Comparison of ENCODE assay signal across 32 cellular contexts in the genomic region with DNA sequence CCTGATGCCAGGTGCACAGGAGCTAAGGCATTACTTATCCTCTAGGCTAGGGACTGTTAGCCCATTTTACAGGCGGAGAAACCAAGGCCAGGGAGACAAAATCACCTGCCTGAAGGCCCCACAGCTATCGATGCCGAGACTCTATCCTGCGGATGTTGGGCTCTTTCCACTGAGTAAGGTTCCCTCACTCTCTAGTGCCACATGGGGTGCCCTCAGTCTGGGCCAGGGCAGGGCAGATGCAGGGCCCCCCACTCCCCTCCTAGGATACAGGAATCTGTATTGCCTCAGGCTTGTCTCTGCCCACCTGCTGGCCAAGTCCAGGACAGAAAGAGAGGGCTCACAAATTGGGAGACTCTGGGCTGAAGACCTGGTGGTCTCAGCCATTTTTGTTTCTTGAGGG. TPM values are rescaled to one million over a fixed set of nuclear protein-coding genes. Genes with fewer than 3 reads are reported as not detected.
"Had no signal": no experiment of that assay in that cellular context is flagged by ENCODE, and none has a peak within 500 bp of the region (broad histone marks: within the 10 kb centered on the region; RNA-seq: fewer than 3 reads in every experiment).

No MANE protein-coding gene starts in this region.

- H3K27ac Mint-ChIP-seq: activated B cell treated with CpG ODN at 0.5 μM for 24 hours; activated CD4-positive, alpha-beta memory T cell treated with anti-CD3 and anti-CD28 coated beads for 36 hours; activated naive CD4-positive, alpha-beta T cell treated with anti-CD3 and anti-CD28 coated beads for 36 hours; activated naive CD8-positive, alpha-beta T cell; activated naive CD8-positive, alpha-beta T cell treated with anti-CD3 and anti-CD28 coated beads, Interleukin-2, amount 50 U/mL, for 24 hours; activated T-helper 1 cell treated with anti-CD3 and anti-CD28 coated beads, Interleukin-12 subunit alpha, Interleukin-12 subunit beta, Interleukin-2, Interleukin-4 antibody, amounts not matched to agents 30 ng/mL and 10 ng/mL and 1 ng/mL, durations not matched to agents 14 hours and 24 hours and 36 hours had no signal

- H3K4me2 ChIP-seq: KMS-11 had no signal

- H3K9ac ChIP-seq: KMS-11 had no signal

- H3K9me3 ChIP-seq: Peyer's patch had no signal

- H3K27ac ChIP-seq: KMS-11, VCaP had no signal

- H3K27me3 ChIP-seq: Peyer's patch had no signal

- DNase-seq: activated B cell treated with CpG ODN at 0.5 μM for 24 hours; activated CD4-positive, alpha-beta memory T cell treated with anti-CD3 and anti-CD28 coated beads for 36 hours; activated CD4-positive, alpha-beta T cell treated with anti-CD3 and anti-CD28 coated beads for 4 hours; activated CD4-positive, alpha-beta T cell treated with anti-CD3 and anti-CD28 coated beads, Interleukin-2, amount 50 U/mL, for 1 hour; activated CD4-positive, CD25-positive, alpha-beta regulatory T cell treated with anti-CD3 and anti-CD28 coated beads, Interleukin-2, amount 50 U/mL, for 72 hours; activated CD8-positive, alpha-beta memory T cell treated with anti-CD3 and anti-CD28 coated beads, Interleukin-2, amount 50 U/mL, for 4 hours; activated gamma-delta T cell treated with Interleukin-2 at 50 U/mL for 16 hours; activated naive CD4-positive, alpha-beta T cell treated with anti-CD3 and anti-CD28 coated beads for 36 hours; activated naive CD8-positive, alpha-beta T cell treated with anti-CD3 and anti-CD28 coated beads, Interleukin-2, amount 50 U/mL, for 24 hours; activated T-cell treated with anti-CD3 and anti-CD28 coated beads for 4 hours; activated T-cell treated with anti-CD3 and anti-CD28 coated beads, Interleukin-2, amount 50 U/mL, for 4 hours; anterior cingulate cortex; MM.1S; MV-4-11; NCI-H1092; NCI-H1436 treated with DMSO at 0.1 percent for 48 hours; NCI-H1694 treated with DMSO at 0.1 percent for 48 hours; NCI-H2029; NCI-H345; NCI-H524 treated with DMSO at 0.1 percent for 48 hours; Peyer's patch; Right ventricle myocardium superior; RPMI8226; SW 1271; T-helper 1 cell; T-helper 2 cell; T-helper 9 cell had no signal

- H3K4me3 ChIP-seq: Peyer's patch had no signal

- H3K36me3 ChIP-seq: Peyer's patch had no signal

- H3K9me3 Mint-ChIP-seq: activated B cell treated with CpG ODN at 0.5 μM for 24 hours; activated CD4-positive, alpha-beta memory T cell treated with anti-CD3 and anti-CD28 coated beads for 36 hours; activated naive CD4-positive, alpha-beta T cell treated with anti-CD3 and anti-CD28 coated beads for 36 hours; activated naive CD8-positive, alpha-beta T cell treated with anti-CD3 and anti-CD28 coated beads, Interleukin-2, amount 50 U/mL, for 24 hours; activated T-cell treated with anti-CD3 and anti-CD28 coated beads, Interleukin-2, amount 50 U/mL, for 4 hours; activated T-helper 1 cell treated with anti-CD3 and anti-CD28 coated beads, Interleukin-12 subunit alpha, Interleukin-12 subunit beta, Interleukin-2, Interleukin-4 antibody, amounts not matched to agents 30 ng/mL and 10 ng/mL and 1 ng/mL, durations not matched to agents 14 hours and 24 hours and 36 hours had no signal

- ATAC-seq: activated naive CD8-positive, alpha-beta T cell treated with anti-CD3 and anti-CD28 coated beads, Interleukin-2, amount 50 U/mL, for 24 hours; activated T-cell treated with anti-CD3 and anti-CD28 coated beads, Interleukin-2, amount 50 U/mL, for 4 hours had no signal

- H3K36me3 Mint-ChIP-seq: activated CD4-positive, alpha-beta memory T cell treated with anti-CD3 and anti-CD28 coated beads for 36 hours; activated naive CD8-positive, alpha-beta T cell; brain had no signal

RNA-seq across cellular contexts. Expression of gene UNC5B, which starts 45.7 kb away (rescaled TPM):
- total RNA-seq: activated B cell treated with CpG ODN at 0.5 μM for 24 hours had no signal
